In the genomic region with DNA sequence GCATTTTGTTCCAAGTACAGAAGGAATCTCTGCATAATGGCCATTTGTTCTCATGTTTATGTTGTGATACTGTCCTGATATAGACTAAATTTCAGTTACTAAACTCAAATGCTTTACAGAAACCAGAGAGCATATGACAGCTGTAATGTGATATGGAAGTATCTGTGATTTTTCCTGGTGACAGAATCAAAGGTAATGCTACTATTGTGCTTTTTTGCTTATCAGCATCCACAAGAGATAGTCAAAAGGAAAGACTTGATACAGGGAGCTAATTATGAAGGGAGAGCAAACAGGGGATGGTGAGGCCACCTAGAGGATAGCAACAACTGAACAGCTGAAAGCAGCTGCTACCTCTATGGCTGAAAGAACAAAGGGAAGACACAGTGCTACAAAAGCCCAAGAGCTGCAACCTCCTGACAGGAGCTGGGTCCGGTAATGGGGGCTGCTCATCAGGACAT, we compare ENCODE assay signal across 10 cellular contexts.
A peak's percentile ranks its signal among the peaks of the same experiment; 100 is the strongest.
DNase-seq lines count a peak whose midpoint lies in the region; ATAC-seq and TF ChIP-seq lines count a peak whose summit lies in the region.
"Had no signal": no experiment of that assay in that cellular context is flagged by ENCODE, and none has a peak within 500 bp of the region (broad histone marks: within the 10 kb centered on the region; RNA-seq: fewer than 3 reads in every experiment).

No MANE protein-coding gene starts in this region.

- H3K27me3 Mint-ChIP-seq in CD8-positive, alpha-beta memory T cell, result peaks cover 2 to 17% of the 10 kb centered on the region in 2 donors

- no peak overlapping the region for H3K27ac ChIP-seq in WERI-Rb-1
- no peak overlapping the region for H3K27ac ChIP-seq in CD8-positive, alpha-beta memory T cell (ENCODE audit: low read depth, low read length)

- peak; percentile 57 for TF ChIP-seq CTCF in WERI-Rb-1 (IDR thresholded peaks at IDR 0.05; ENCODE audit: low read depth, low read length)

- POLR2A ChIA-PET in CD8-positive, alpha-beta memory T cell (lab: Charles Lee), result no interaction called here

- ATAC-seq in HG02798 (IDR thresholded peaks at IDR 0.05; ENCODE audit: poor library complexity, unreplicated experiment) (peak; percentile 41), HG03196 (IDR thresholded peaks at IDR 0.05; ENCODE audit: unreplicated experiment) (no peak), HG02870 (IDR thresholded peaks at IDR 0.05; ENCODE audit: unreplicated experiment) (no peak), HG02973 (IDR thresholded peaks at IDR 0.05; ENCODE audit: unreplicated experiment) (no peak)

- H3K4me3 ChIP-seq in WERI-Rb-1 (ENCODE audit: low read depth, low read length), result no peak overlapping the region
- no peak overlapping the region for H3K4me3 ChIP-seq in CD8-positive, alpha-beta memory T cell (ENCODE audit: low read length)

- no peaks in the 10 kb centered on the region for H3K36me3 Mint-ChIP-seq in CD8-positive, alpha-beta memory T cell
- H3K36me3 Mint-ChIP-seq: T-cell had no signal

- H3K9me3 Mint-ChIP-seq in CD8-positive, alpha-beta memory T cell, result no peaks in the 10 kb centered on the region
- H3K9me3 Mint-ChIP-seq: T-cell had no signal

- in situ Hi-C loops in Caki2 (cut with HindIII; ENCODE audit: low pct_unique_long_range_greater_than_20kb, low sequenced_read_pairs), result no loop called here

- H3K4me1 Mint-ChIP-seq in CD8-positive, alpha-beta memory T cell, result no peaks in the 10 kb centered on the region
- H3K4me1 Mint-ChIP-seq: T-cell had no signal

- H3K27me3 ChIP-seq in WERI-Rb-1 (ENCODE audit: insufficient read depth, low read depth, severe bottlenecking), result no peaks in the 10 kb centered on the region
- no peaks in the 10 kb centered on the region for H3K27me3 ChIP-seq in CD8-positive, alpha-beta memory T cell (ENCODE audit: insufficient read depth, low read length, poor library complexity, severe bottlenecking)

- no peaks in the 10 kb centered on the region for H3K9me3 ChIP-seq in WERI-Rb-1 (ENCODE audit: severe bottlenecking)
- no peaks in the 10 kb centered on the region for H3K9me3 ChIP-seq in CD8-positive, alpha-beta memory T cell (ENCODE audit: low read length)

- no peak overlapping the region for H3K27ac Mint-ChIP-seq in CD8-positive, alpha-beta memory T cell
- H3K27ac Mint-ChIP-seq: T-cell had no signal

- CTCF ChIA-PET in CD8-positive, alpha-beta memory T cell (lab: Charles Lee), result no interaction called here

- peak; percentile 8 for DNase-seq in Caki2 (ENCODE audit: low read depth)
- peak; percentile 14 for DNase-seq in WERI-Rb-1
- peak; percentile 33 for DNase-seq in medulla oblongata (ENCODE audit: extremely low spot score)
- no peak for DNase-seq in CD8-positive, alpha-beta memory T cell
- DNase-seq: stimulated activated CD4-positive, alpha-beta T cell treated with anti-CD3 and anti-CD28 coated beads, Interleukin-2, amount 100 ng/mL, for 24 hours; T-cell had no signal

- no peak overlapping the region for H3K4me3 Mint-ChIP-seq in CD8-positive, alpha-beta memory T cell
- H3K4me3 Mint-ChIP-seq: T-cell had no signal

- no peaks in the 10 kb centered on the region for H3K36me3 ChIP-seq in WERI-Rb-1
- H3K36me3 ChIP-seq in CD8-positive, alpha-beta memory T cell (ENCODE audit: insufficient read depth, low read length), result no peaks in the 10 kb centered on the region

- H3K4me1 ChIP-seq in CD8-positive, alpha-beta memory T cell (ENCODE audit: insufficient read depth, low read length), result no peaks in the 10 kb centered on the region

Comparison
In these comparisons a context has a peak if more than half of its experiments do, and no peak if none do; other contexts are left out.
1. DNase-seq: peak in Caki2 (single experiment), WERI-Rb-1 (single experiment) and medulla oblongata (single experiment); none in CD8-positive, alpha-beta memory T cell (0 of 5).